11 cellular contexts compared by ENCODE assay signal in the genomic region with DNA sequence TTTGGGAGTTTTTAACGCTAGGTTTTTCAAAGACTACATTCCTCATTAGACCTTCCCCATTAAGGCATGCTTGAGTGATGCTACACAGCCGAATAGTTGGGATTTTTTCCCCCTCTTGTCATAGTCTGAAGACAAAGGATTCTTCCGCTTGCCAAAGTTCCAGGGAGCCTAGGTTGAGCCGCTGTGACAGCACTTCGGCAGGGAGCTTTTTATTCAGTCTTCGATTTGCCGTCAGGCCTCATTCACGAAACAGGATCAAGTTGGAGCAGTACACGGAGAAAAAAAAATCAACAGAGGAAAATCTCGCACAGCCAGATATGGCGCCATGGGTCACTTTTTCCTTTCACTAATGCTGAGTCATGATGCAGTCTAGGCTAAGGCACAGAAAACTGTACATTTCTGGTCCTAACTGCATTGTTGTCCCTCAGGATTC. TPM values are rescaled to one million over a fixed set of nuclear protein-coding genes. Genes with fewer than 3 reads are reported as not detected.
DNase-seq lines count a peak whose midpoint lies in the region; ATAC-seq, FAIRE-seq and TF ChIP-seq lines count a peak whose summit lies in the region.
"Had no signal": no experiment of that assay in that cellular context is flagged by ENCODE, and none has a peak within 500 bp of the region (broad histone marks: within the 10 kb centered on the region; RNA-seq: fewer than 3 reads in every experiment).

No MANE protein-coding gene starts in this region.

- no peak overlapping the region for H3K4me3 ChIP-seq in fibroblast of villous mesenchyme (ENCODE audit: low read depth, low read length)

- no peak for TF ChIP-seq CTCF in fibroblast of villous mesenchyme (IDR thresholded peaks at IDR 0.05; ENCODE audit: insufficient read depth, low read depth, low read length)
- TF ChIP-seq CTCF in neural crest cell (conservative IDR thresholded peaks at IDR 0.05) = no peak

- peak; percentile 98 for FAIRE-seq in TTC549 (lab: Jason Lieb, UNC)

- peak overlapping the region; percentile 73 for H3K4me3 Mint-ChIP-seq in neural crest cell

- H3K36me3 Mint-ChIP-seq in neural crest cell (ENCODE audit: low read depth) = peaks cover 10% of the 10 kb centered on the region

- DNase-seq in Ammon's horn (ENCODE audit: low spot score) = peak; percentile 14
- peak; percentile 7 for DNase-seq in fibroblast of villous mesenchyme (ENCODE audit: low read depth)
- DNase-seq in neural crest cell (ENCODE audit: low read depth, low spot score) = peak; percentile 37
- no peak for DNase-seq in SK-N-DZ (ENCODE audit: low spot score)
- no peak for DNase-seq in activated T-cell treated with anti-CD3 and anti-CD28 coated beads for 4 hours
- no peak for DNase-seq in stimulated activated CD4-positive, alpha-beta T cell treated with anti-CD3 and anti-CD28 coated beads, Interleukin-1b, Interleukin-23, amount 100 ng/mL, for 48 hours
- DNase-seq: WERI-Rb-1 had no signal

- peaks cover 7% of the 10 kb centered on the region for H3K9me3 Mint-ChIP-seq in neural crest cell

- H3K4me1 Mint-ChIP-seq in neural crest cell = peaks cover 54% of the 10 kb centered on the region

- H3K27ac Mint-ChIP-seq in neural crest cell (ENCODE audit: unreplicated experiment) = peak overlapping the region; percentile 100

- H3K27me3 Mint-ChIP-seq in neural crest cell (ENCODE audit: low read depth) = no peaks in the 10 kb centered on the region

- ATAC-seq in GM21529 (IDR thresholded peaks at IDR 0.05; ENCODE audit: unreplicated experiment) = no peak

RNA-seq across cellular contexts. Expression of a gene that starts 24.3 kb away (rescaled TPM):
- total RNA-seq in fibroblast of villous mesenchyme = 27.6 and 40.9 TPM in 2 replicates
- 36.4 and 40.1 TPM in 2 replicates for total RNA-seq in neural crest cell
- polyA plus RNA-seq in SK-N-DZ (2014; cell fraction: cytosol; rRNA removed) = 5.9 and 9.4 TPM in 2 replicates
- 3.2 TPM in 2 replicates for polyA plus RNA-seq in SK-N-DZ (2014; cell fraction: nucleus; rRNA removed)

RNA-seq across cellular contexts. Expression of a gene that starts 38.4 kb away (rescaled TPM):
- under 0.01 and 0.43 TPM in 2 replicates for total RNA-seq in fibroblast of villous mesenchyme
- total RNA-seq in neural crest cell = not detected in 2 replicates
- not detected in 2 replicates for polyA plus RNA-seq in SK-N-DZ (2014; cell fraction: cytosol; rRNA removed)
- not detected in 2 replicates for polyA plus RNA-seq in SK-N-DZ (2014; cell fraction: nucleus; rRNA removed)
- total RNA-seq: mononuclear cell, NCI-H460 had no signal

Comparison
In these comparisons a context has a peak if more than half of its experiments do, and no peak if none do; other contexts are left out.
1. DNase-seq: peak in Ammon's horn (single experiment), fibroblast of villous mesenchyme (single experiment) and neural crest cell (single experiment); none in SK-N-DZ (single experiment), activated T-cell treated with anti-CD3 and anti-CD28 coated beads for 4 hours (single experiment) and stimulated activated CD4-positive, alpha-beta T cell treated with anti-CD3 and anti-CD28 coated beads, Interleukin-1b, Interleukin-23, amount 100 ng/mL, for 48 hours (single experiment).